In the genomic region with DNA sequence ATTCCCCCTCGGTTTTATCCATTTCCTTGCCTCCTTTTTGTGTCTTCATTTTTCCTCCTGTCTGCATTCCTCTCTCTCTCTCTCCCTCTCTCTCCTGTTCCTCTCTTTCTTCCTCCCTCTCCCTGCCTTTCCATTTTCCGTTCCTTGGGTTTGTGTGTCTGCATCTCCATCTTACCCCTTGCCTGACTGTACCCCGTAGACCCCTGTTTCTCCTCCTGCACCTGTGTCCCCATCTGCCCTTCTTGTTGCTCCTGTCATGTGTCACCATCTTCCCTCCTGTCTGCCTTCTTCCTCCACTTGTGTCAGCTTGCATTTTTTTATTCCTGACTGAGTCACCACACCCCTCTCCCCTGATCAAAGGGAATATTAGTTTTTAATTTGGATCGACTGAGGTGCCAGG, we compare ENCODE assay signal across 1 cellular context.
TF ChIP-seq lines count a peak whose summit lies in the region.

No MANE protein-coding gene starts in this region.

TF ChIP-seq in A549, 52 proteins besides CTCF, POLR2A, EP300 and RAD21:
- TF ChIP-seq, protein P1, sequence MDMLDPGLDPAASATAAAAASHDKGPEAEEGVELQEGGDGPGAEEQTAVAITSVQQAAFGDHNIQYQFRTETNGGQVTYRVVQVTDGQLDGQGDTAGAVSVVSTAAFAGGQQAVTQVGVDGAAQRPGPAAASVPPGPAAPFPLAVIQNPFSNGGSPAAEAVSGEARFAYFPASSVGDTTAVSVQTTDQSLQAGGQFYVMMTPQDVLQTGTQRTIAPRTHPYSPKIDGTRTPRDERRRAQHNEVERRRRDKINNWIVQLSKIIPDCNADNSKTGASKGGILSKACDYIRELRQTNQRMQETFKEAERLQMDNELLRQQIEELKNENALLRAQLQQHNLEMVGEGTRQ (IDR thresholded peaks at IDR 0.05): no peak
- TF ChIP-seq EHMT2 (IDR thresholded peaks at IDR 0.05; ENCODE audit: low read depth) (no peak), HOXB13 (CRISPR knock-in tag; IDR thresholded peaks at IDR 0.05; ENCODE audit: low read depth) (no peak), RCOR1 (IDR thresholded peaks at IDR 0.05; ENCODE audit: low read depth, low read length) (no peak), SMC3 (IDR thresholded peaks at IDR 0.05) (no peak), CBX2 (IDR thresholded peaks at IDR 0.05; ENCODE audit: borderline replicate concordance, low read depth) (no peak), TP53 (CRISPR knock-in tag; IDR thresholded peaks at IDR 0.05) (no peak), RARB (CRISPR knock-in tag; IDR thresholded peaks at IDR 0.05) (no peak), GATA3 (IDR thresholded peaks at IDR 0.05; ENCODE audit: borderline replicate concordance) (no peak), KDM5A (IDR thresholded peaks at IDR 0.05) (no peak), BHLHE40 (IDR thresholded peaks at IDR 0.05; ENCODE audit: low read depth, low read length) (no peak), FOSB (CRISPR knock-in tag; IDR thresholded peaks at IDR 0.05) (no peak), NFE2L2 (conservative IDR thresholded peaks at IDR 0.05; ENCODE audit: low read length) (no peak), MYC (IDR thresholded peaks at IDR 0.05; ENCODE audit: borderline replicate concordance, low read length) (no peak), HDAC2 (IDR thresholded peaks at IDR 0.05) (no peak)
- TF ChIP-seq, protein P2, sequence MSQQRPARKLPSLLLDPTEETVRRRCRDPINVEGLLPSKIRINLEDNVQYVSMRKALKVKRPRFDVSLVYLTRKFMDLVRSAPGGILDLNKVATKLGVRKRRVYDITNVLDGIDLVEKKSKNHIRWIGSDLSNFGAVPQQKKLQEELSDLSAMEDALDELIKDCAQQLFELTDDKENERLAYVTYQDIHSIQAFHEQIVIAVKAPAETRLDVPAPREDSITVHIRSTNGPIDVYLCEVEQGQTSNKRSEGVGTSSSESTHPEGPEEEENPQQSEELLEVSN (IDR thresholded peaks at IDR 0.05; ENCODE audit: borderline replicate concordance, low read depth): no peak
- TF ChIP-seq, protein P3, sequence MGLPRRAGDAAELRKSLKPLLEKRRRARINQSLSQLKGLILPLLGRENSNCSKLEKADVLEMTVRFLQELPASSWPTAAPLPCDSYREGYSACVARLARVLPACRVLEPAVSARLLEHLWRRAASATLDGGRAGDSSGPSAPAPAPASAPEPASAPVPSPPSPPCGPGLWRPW (IDR thresholded peaks at IDR 0.05): no peak
